Comparison of ENCODE assay signal across 8 cellular contexts in the genomic region with DNA sequence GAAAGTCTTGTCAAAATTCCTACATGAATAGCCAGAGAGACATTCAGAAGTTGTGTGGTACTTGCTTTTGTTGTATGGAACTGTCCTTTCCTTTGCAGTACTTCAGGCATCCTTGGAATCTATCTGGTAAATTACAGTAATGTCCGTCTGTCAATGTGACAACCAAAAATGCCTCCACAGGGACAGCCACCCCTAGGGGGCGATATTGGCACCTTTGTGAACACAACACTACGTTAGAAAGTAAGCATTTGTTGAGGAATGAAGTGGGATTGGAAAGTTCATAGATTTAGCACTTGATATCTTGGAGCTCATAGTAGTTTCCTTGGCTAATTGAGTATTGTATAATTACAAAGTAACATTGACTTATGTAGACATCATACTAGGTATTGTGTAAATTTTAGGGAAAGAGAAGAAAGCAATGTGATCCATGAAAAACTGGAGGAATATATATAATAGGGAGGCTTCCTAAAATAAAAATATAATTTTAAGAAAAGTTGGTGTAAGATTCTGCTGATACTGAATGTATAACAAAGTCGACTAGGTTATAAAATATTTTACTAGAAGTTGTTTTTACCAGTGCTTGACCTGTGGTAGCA. TPM values are rescaled to one million over a fixed set of nuclear protein-coding genes. Genes with fewer than 3 reads are reported as not detected.
DNase-seq lines count a peak whose midpoint lies in the region; ATAC-seq and TF ChIP-seq lines count a peak whose summit lies in the region.

No MANE protein-coding gene starts in this region.

- peak in 1 of 3 experiments; percentile 71 for TF ChIP-seq CTCF in testis (IDR thresholded peaks at IDR 0.05)

- H3K27me3 ChIP-seq in Karpas-422 (ENCODE audit: low read length) (no peaks in the 10 kb centered on the region), testis (no peaks in the 10 kb centered on the region)
- no peaks in the 10 kb centered on the region for H3K27me3 ChIP-seq in effector memory CD4-positive, alpha-beta T cell (replicated peaks; ENCODE audit: control insufficient read depth, insufficient read depth, low read length, poor library complexity, severe bottlenecking)
- H3K27me3 ChIP-seq in naive thymus-derived CD4-positive, alpha-beta T cell (ENCODE audit: control insufficient read depth in 2 of 2, insufficient read depth in 2 of 2, low read length in 2 of 2), result no peaks in the 10 kb centered on the region

- intact Hi-C loops in naive thymus-derived CD4-positive, alpha-beta T cell (cut with micrococcal nuclease), result loop anchor here in 1 of 2 donors (1.0 kb wide), 1 partner anchor 90 kb away; no protein-coding TSS in a partner anchor
- intact Hi-C loops in testis (cut with DNase I; ENCODE audit: low total_unique reads), result no loop called here

- H4K20me1 ChIP-seq in Karpas-422 (ENCODE audit: insufficient read depth, low read depth, low read length), result no peaks in the 10 kb centered on the region

- POLR2A ChIA-PET in naive thymus-derived CD4-positive, alpha-beta T cell (lab: Charles Lee), result interaction anchor here (0.7 kb wide), 1 partner anchor 178 kb away, joined by 4 read pairs; no protein-coding TSS in a partner anchor

- no peak overlapping the region for H2AFZ ChIP-seq in Karpas-422 (ENCODE audit: low read length)

- CTCF ChIA-PET in naive thymus-derived CD4-positive, alpha-beta T cell (lab: Charles Lee), result no interaction called here

- no peaks in the 10 kb centered on the region for H3K27me3 Mint-ChIP-seq in naive thymus-derived CD4-positive, alpha-beta T cell

- no peak for TF ChIP-seq POLR2A in testis (IDR thresholded peaks at IDR 0.05)

- H3K4me1 Mint-ChIP-seq in naive thymus-derived CD4-positive, alpha-beta T cell, result no peaks in the 10 kb centered on the region

- H3K4me3 ChIP-seq in Karpas-422 (ENCODE audit: low read length), result no peak overlapping the region
- no peak overlapping the region for H3K4me3 ChIP-seq in effector memory CD4-positive, alpha-beta T cell (ENCODE audit: insufficient read depth, low read depth, low read length, poor library complexity, severe bottlenecking)
- H3K4me3 ChIP-seq in naive thymus-derived CD4-positive, alpha-beta T cell (ENCODE audit: low read length), result no peak overlapping the region
- H3K4me3 ChIP-seq in testis, result no peak overlapping the region

- H3K36me3 ChIP-seq in Karpas-422 (ENCODE audit: insufficient read depth, low read length) (no peaks in the 10 kb centered on the region), testis (ENCODE audit: low read depth, missing control alignments) (no peaks in the 10 kb centered on the region)
- no peaks in the 10 kb centered on the region for H3K36me3 ChIP-seq in effector memory CD4-positive, alpha-beta T cell (ENCODE audit: control insufficient read depth, insufficient read depth, low read length)
- H3K36me3 ChIP-seq in naive thymus-derived CD4-positive, alpha-beta T cell (ENCODE audit: control insufficient read depth in 2 of 3, insufficient read depth in 3 of 3, low read length in 3 of 3), result no peaks in the 10 kb centered on the region

- peak; percentile 68 for ATAC-seq in GM19043 (IDR thresholded peaks at IDR 0.05; ENCODE audit: low read depth, unreplicated experiment)
- ATAC-seq in naive thymus-derived CD4-positive, alpha-beta T cell, result no peak

- H3K27ac Mint-ChIP-seq in naive thymus-derived CD4-positive, alpha-beta T cell, result no peak overlapping the region

- H3K9ac ChIP-seq in Karpas-422 (ENCODE audit: low read length), result no peak overlapping the region

- H3K79me2 ChIP-seq in Karpas-422 (ENCODE audit: low read length), result no peaks in the 10 kb centered on the region

- H3K9me3 ChIP-seq in Karpas-422 (ENCODE audit: low read length) (no peaks in the 10 kb centered on the region), testis (no peaks in the 10 kb centered on the region)
- no peaks in the 10 kb centered on the region for H3K9me3 ChIP-seq in effector memory CD4-positive, alpha-beta T cell (ENCODE audit: control insufficient read depth, low read length)
- no peaks in the 10 kb centered on the region for H3K9me3 ChIP-seq in naive thymus-derived CD4-positive, alpha-beta T cell (ENCODE audit: control insufficient read depth in 2 of 3, low read length in 3 of 3)

- H3K4me1 ChIP-seq in Karpas-422 (ENCODE audit: low read length) (no peaks in the 10 kb centered on the region), testis (no peaks in the 10 kb centered on the region)
- no peaks in the 10 kb centered on the region for H3K4me1 ChIP-seq in effector memory CD4-positive, alpha-beta T cell (ENCODE audit: control insufficient read depth, insufficient read depth, low read length, poor library complexity, severe bottlenecking)
- H3K4me1 ChIP-seq in naive thymus-derived CD4-positive, alpha-beta T cell (ENCODE audit: control insufficient read depth in 2 of 2, insufficient read depth in 2 of 2, low read length in 2 of 2), result no peaks in the 10 kb centered on the region

- H3K9me3 Mint-ChIP-seq in naive thymus-derived CD4-positive, alpha-beta T cell, result peaks cover 0 to 5% (median 3%) of the 10 kb centered on the region in 11 donors

- no peak overlapping the region for H3K4me3 Mint-ChIP-seq in naive thymus-derived CD4-positive, alpha-beta T cell

- 51 to 59% methylated on average over 4 of the region's 4 CpGs for WGBS in testis, 2 donors

- peak; percentile 69 for DNase-seq in COLO829 (ENCODE audit: low spot score)
- peak; percentile 91 for DNase-seq in Karpas-422
- peak; percentile 58 to 75 for DNase-seq in activated CD4-positive, alpha-beta T cell treated with anti-CD3 and anti-CD28 coated beads for 24 hours (ENCODE audit: low read depth in 2 of 2)
- peak in 2 of 3 donors; percentile 2 to 33 for DNase-seq in effector memory CD4-positive, alpha-beta T cell
- DNase-seq in naive thymus-derived CD4-positive, alpha-beta T cell, result peak in 7 of 9 donors; percentile 8 to 63 (median 32)
- peak; percentile 87 for DNase-seq in testis
- DNase-seq in NCI-H2029 (lab: John Stamatoyannopoulos, UW), result no peak

- H3K4me2 ChIP-seq in Karpas-422 (ENCODE audit: low read depth, low read length, poor library complexity, severe bottlenecking), result no peak overlapping the region

- peaks cover 0 to 11% (median 10%) of the 10 kb centered on the region in 5 donors for H3K36me3 Mint-ChIP-seq in naive thymus-derived CD4-positive, alpha-beta T cell

- H3K9me2 ChIP-seq in Karpas-422 (replicated peaks; ENCODE audit: insufficient read depth, low read length), result no peaks in the 10 kb centered on the region

- H3K27ac ChIP-seq in Karpas-422 (ENCODE audit: low read length) (no peak overlapping the region), testis (no peak overlapping the region)
- H3K27ac ChIP-seq in effector memory CD4-positive, alpha-beta T cell (ENCODE audit: insufficient read depth, low read length, poor library complexity, severe bottlenecking), result no peak overlapping the region
- no peak overlapping the region for H3K27ac ChIP-seq in naive thymus-derived CD4-positive, alpha-beta T cell (ENCODE audit: low read depth, low read length)

RNA-seq across cellular contexts. Expression of gene TMEFF1, which starts 32.7 kb away (rescaled TPM):
- not detected in 2 replicates for total RNA-seq in Karpas-422 (2014; rRNA removed; shearing (Covaris generic); ENCODE audit: low replicate concordance)
- total RNA-seq in naive thymus-derived CD4-positive, alpha-beta T cell, result under 1 TPM in 2 of 5 experiments, not detected in 3; 0.27 to 0.56 TPM
- not detected for polyA plus RNA-seq in naive thymus-derived CD4-positive, alpha-beta T cell
- 1 to 10 TPM; 5.9 to 8.7 TPM for total RNA-seq in testis
- polyA plus RNA-seq in testis (ENCODE audit: insufficient read depth, low read depth, low replicate concordance), result 2.3 TPM
